22 cellular contexts compared by ENCODE assay signal in genomic region chr6:45691426-45691825, GRCh38.
"Had no signal": no experiment of that assay in that cellular context is flagged by ENCODE, and none has a peak within 500 bp of the region (broad histone marks: within the 10 kb centered on the region; RNA-seq: fewer than 3 reads in every experiment).

No MANE protein-coding gene starts in this region.

- H3K4me3 Mint-ChIP-seq: activated B cell treated with CpG ODN at 0.5 μM for 24 hours; activated naive CD4-positive, alpha-beta T cell treated with anti-CD3 and anti-CD28 coated beads for 36 hours; activated naive CD8-positive, alpha-beta T cell treated with anti-CD3 and anti-CD28 coated beads, Interleukin-2, amount 10 ng/mL, durations not matched to agents 7 days and 5 days; activated T-cell treated with anti-CD3 and anti-CD28 coated beads, Interleukin-2, amount 50 U/mL, for 72 hours; stimulated activated memory B cell treated with anti-CD40 and anti-IgM and Interleukin-4, amounts not matched to agents 10 μg/mL and 1 μg/mL and 100 μg/mL, for 72 hours; T-cell had no signal

- H3K27ac Mint-ChIP-seq: activated B cell treated with CpG ODN at 0.5 μM for 24 hours; activated naive CD4-positive, alpha-beta T cell treated with anti-CD3 and anti-CD28 coated beads for 36 hours; activated naive CD8-positive, alpha-beta T cell treated with anti-CD3 and anti-CD28 coated beads, Interleukin-2, amount 10 ng/mL, durations not matched to agents 7 days and 5 days; activated T-cell treated with anti-CD3 and anti-CD28 coated beads, Interleukin-2, amount 50 U/mL, for 72 hours; stimulated activated memory B cell treated with anti-CD40 and anti-IgM and Interleukin-4, amounts not matched to agents 10 μg/mL and 1 μg/mL and 100 μg/mL, for 72 hours; T-cell had no signal

- H3K27ac ChIP-seq: right lobe of liver, skin epidermis, stomach, suprapubic skin, tibial nerve had no signal

- DNase-seq: activated B cell treated with CpG ODN at 0.5 μM for 24 hours; activated CD4-positive, alpha-beta T cell treated with anti-CD3 and anti-CD28 coated beads for 4 hours; activated CD4-positive, alpha-beta T cell treated with anti-CD3 and anti-CD28 coated beads, Interleukin-2, amount 50 U/mL, for 48 hours; activated effector memory CD4-positive, alpha-beta T cell treated with Interleukin-2 at 50 U/mL for 16 hours; activated naive CD4-positive, alpha-beta T cell treated with anti-CD3 and anti-CD28 coated beads for 36 hours; activated naive CD8-positive, alpha-beta T cell treated with anti-CD3 and anti-CD28 coated beads, Interleukin-2, amount 10 ng/mL, durations not matched to agents 7 days and 5 days; activated T-cell treated with anti-CD3 and anti-CD28 coated beads, Interleukin-2, amount 50 U/mL, for 72 hours; amygdala; erythroblast; foreskin melanocyte; hippocampal formation; left ventricle myocardium superior; nucleus accumbens; posterior cingulate gyrus; right lobe of liver; stimulated activated CD4-positive, alpha-beta T cell treated with anti-CD3 and anti-CD28 coated beads, Interleukin-1b, Interleukin-23, amount 100 ng/mL, for 48 hours; stomach; T-cell had no signal

- ATAC-seq: activated T-cell treated with anti-CD3 and anti-CD28 coated beads, Interleukin-2, amount 50 U/mL, for 72 hours; left ventricle myocardium superior; right lobe of liver; stimulated activated memory B cell treated with anti-CD40 and anti-IgM and Interleukin-4, amounts not matched to agents 10 μg/mL and 1 μg/mL and 100 μg/mL, for 72 hours; T-cell had no signal

- H3K4me1 Mint-ChIP-seq: activated naive CD8-positive, alpha-beta T cell treated with anti-CD3 and anti-CD28 coated beads, Interleukin-2, amount 10 ng/mL, durations not matched to agents 7 days and 5 days had no signal

- H3K9me3 Mint-ChIP-seq: activated B cell treated with CpG ODN at 0.5 μM for 24 hours; activated naive CD4-positive, alpha-beta T cell treated with anti-CD3 and anti-CD28 coated beads for 36 hours; stimulated activated memory B cell treated with anti-CD40 and anti-IgM and Interleukin-4, amounts not matched to agents 10 μg/mL and 1 μg/mL and 100 μg/mL, for 72 hours; T-cell had no signal

- H3K4me3 ChIP-seq: right lobe of liver, skin epidermis, stomach, suprapubic skin, tibial nerve had no signal

- H3K36me3 Mint-ChIP-seq: activated naive CD8-positive, alpha-beta T cell treated with anti-CD3 and anti-CD28 coated beads, Interleukin-2, amount 10 ng/mL, durations not matched to agents 7 days and 5 days; stimulated activated memory B cell treated with anti-CD40 and anti-IgM and Interleukin-4, amounts not matched to agents 10 μg/mL and 1 μg/mL and 100 μg/mL, for 72 hours had no signal

- H3K9me3 ChIP-seq: right lobe of liver, stomach, suprapubic skin, tibial nerve had no signal

- H3K27me3 ChIP-seq: right lobe of liver, stomach, tibial nerve had no signal

- H3K36me3 ChIP-seq: right lobe of liver, stomach, suprapubic skin, tibial nerve had no signal

- H3K27me3 Mint-ChIP-seq: activated naive CD8-positive, alpha-beta T cell treated with anti-CD3 and anti-CD28 coated beads, Interleukin-2, amount 10 ng/mL, durations not matched to agents 7 days and 5 days had no signal

- H3K4me1 ChIP-seq: right lobe of liver, stomach, suprapubic skin, tibial nerve had no signal
